In genomic region chr11:111623527-111624030, GRCh38 we compare ENCODE assay signal across 20 cellular contexts. TPM values are rescaled to one million over a fixed set of nuclear protein-coding genes. Genes with fewer than 3 reads are reported as not detected.
DNase-seq lines count a peak whose midpoint lies in the region; ATAC-seq, FAIRE-seq and TF ChIP-seq lines count a peak whose summit lies in the region.
"Had no signal": no experiment of that assay in that cellular context is flagged by ENCODE, and none has a peak within 500 bp of the region (broad histone marks: within the 10 kb centered on the region; RNA-seq: fewer than 3 reads in every experiment).

No MANE protein-coding gene starts in this region.

- in situ Hi-C loops in HepG2 (cut with HindIII; ENCODE audit: extremely low pct_ligation_motif_present, low pct_unique_long_range_greater_than_20kb) = no loop called here

- DNase-seq in GM12892 (ENCODE audit: insufficient read length) (no peak), Peyer's patch (peak in 2 of 3 donors; percentile 71 to 82), HepG2 (ENCODE audit: low spot score) (peak; percentile 86), tibial nerve (ENCODE audit: low spot score in 2 of 2) (no peak), midbrain (lab: John Stamatoyannopoulos, UW) (no peak), RPMI8226 (no peak), D341Med (ENCODE audit: low spot score) (no peak)
- DNase-seq: activated B cell treated with CpG ODN at 0.5 μM for 24 hours; activated CD8-positive, alpha-beta T cell treated with anti-CD3 and anti-CD28 coated beads, Interleukin-2, amount 10 ng/mL, durations not matched to agents 7 days and 5 days; activated naive CD8-positive, alpha-beta T cell treated with anti-CD3 and anti-CD28 coated beads, Interleukin-2, amount 50 U/mL, for 24 hours; activated T-cell treated with anti-CD3 and anti-CD28 coated beads, Interleukin-2, amount 50 U/mL, for 72 hours; DMS79 treated with DMSO at 0.1 percent for 48 hours; head of caudate nucleus; MG63; NCI-H2081 treated with DMSO at 0.1 percent for 48 hours; NCI-H510A; SHP77 treated with DMSO at 0.1 percent for 48 hours had no signal

- 39% methylated on average over 4 of the region's 4 CpGs for WGBS in HepG2 (ENCODE audit: low lambda C conversion rate)
- WGBS in tibial nerve, 2 donors = 95 to 99% methylated on average over 4 of the region's 4 CpGs

- no peak for TF ChIP-seq RAD21 in HepG2 (CRISPR knock-in tag; IDR thresholded peaks at IDR 0.05)

- no peaks in the 10 kb centered on the region for H4K20me1 ChIP-seq in HepG2 (ENCODE audit: insufficient read depth, low read length)

- no TSS peak for BruUV-seq in HepG2 (replicated peaks; lab: Mats Ljungman, UMichigan)

- no peak overlapping the region for H2AFZ ChIP-seq in HepG2 (ENCODE audit: low read length)
- H2AFZ ChIP-seq: GM23338 had no signal

- TF ChIP-seq EP300 in HepG2 (IDR thresholded peaks at IDR 0.05; ENCODE audit: low read depth in 2 of 2, low read length in 2 of 2) = 0 out of 4 replicates have a peak, but pooled peaks of 1 of the 2 experiments have one; percentile 15
- TF ChIP-seq EP300 in HepG2 (CRISPR knock-in tag; IDR thresholded peaks at IDR 0.05; ENCODE audit: borderline replicate concordance) = no peak
- TF ChIP-seq EP300 in tibial nerve (IDR thresholded peaks at IDR 0.05) = no peak

- H3K4me3 ChIP-seq in HEK293 (ENCODE audit: low read depth, low read length) = no peak overlapping the region
- no peak overlapping the region for H3K4me3 ChIP-seq in Peyer's patch
- H3K4me3 ChIP-seq in HepG2 (replicated peaks in 1 of 3; ENCODE audit: insufficient read depth in 1 of 3, low read depth in 2 of 3, low read length in 3 of 3) = no peak overlapping the region
- H3K4me3 ChIP-seq in tibial nerve = no peak overlapping the region
- H3K4me3 ChIP-seq: cardiac muscle cell, GM23338, MG63 had no signal

- intact Hi-C loops in HepG2 (cut with micrococcal nuclease; ENCODE audit: unreplicated experiment) = no loop called here

- CTCF ChIA-PET in HEK293 (lab: Yijun Ruan, JAX) (interaction anchor here (0.6 to 0.9 kb wide), 2 partner anchors 36 to 219 kb away, joined by 3 read pairs; no protein-coding TSS in a partner anchor), HepG2 (lab: Yijun Ruan, JAX; ENCODE audit: low intra/inter-chr PET ratio, low total read pairs) (no interaction called here)

- TF ChIP-seq CTCF in HEK293 (tag by site-specific recombination; IDR thresholded peaks at IDR 0.05) (no peak), Peyer's patch (IDR thresholded peaks at IDR 0.05) (no peak), HepG2 (CRISPR knock-in tag; IDR thresholded peaks at IDR 0.05) (no peak), tibial nerve (IDR thresholded peaks at IDR 0.05) (no peak)

- H3K9ac ChIP-seq in HepG2 (ENCODE audit: insufficient read depth, low read depth, low read length) = no peak overlapping the region

- H3K9me3 ChIP-seq in HEK293 (ENCODE audit: control insufficient read depth, insufficient read depth, low read depth, low read length) = no peaks in the 10 kb centered on the region
- H3K9me3 ChIP-seq in Peyer's patch = no peaks in the 10 kb centered on the region
- H3K9me3 ChIP-seq in HepG2 (ENCODE audit: low read length) = no peaks in the 10 kb centered on the region
- H3K9me3 ChIP-seq in tibial nerve = no peaks in the 10 kb centered on the region

- no peaks in the 10 kb centered on the region for H3K27me3 ChIP-seq in Peyer's patch
- H3K27me3 ChIP-seq in HepG2 (ENCODE audit: control insufficient read depth in 1 of 2, insufficient read depth in 2 of 2, low read length in 2 of 2) = no peaks in the 10 kb centered on the region
- H3K27me3 ChIP-seq in tibial nerve = no peaks in the 10 kb centered on the region
- H3K27me3 ChIP-seq: cardiac muscle cell, MG63 had no signal

- H3K79me2 ChIP-seq in HepG2 (ENCODE audit: insufficient read depth, low read length) = no peaks in the 10 kb centered on the region

- no peaks in the 10 kb centered on the region for H3K4me1 ChIP-seq in HEK293 (ENCODE audit: control insufficient read depth, insufficient read depth, low read length)
- peaks cover 0 to 6% (median 0%) of the 10 kb centered on the region in 4 donors for H3K4me1 ChIP-seq in Peyer's patch
- peaks cover 52% of the 10 kb centered on the region for H3K4me1 ChIP-seq in HepG2 (ENCODE audit: insufficient read depth, low read length)
- H3K4me1 ChIP-seq in tibial nerve = no peaks in the 10 kb centered on the region

- peaks cover 9 to 30% of the 10 kb centered on the region in 2 experiments; a peak in 2 of 3 replicates for H3K36me3 ChIP-seq in HEK293 (ENCODE audit: control insufficient read depth in 2 of 2, insufficient read depth in 1 of 2, low read length in 2 of 2)
- peaks cover 0 to 11% (median 0%) of the 10 kb centered on the region in 3 donors for H3K36me3 ChIP-seq in Peyer's patch
- H3K36me3 ChIP-seq in HepG2 (replicated peaks in 1 of 2; ENCODE audit: control insufficient read depth in 1 of 2, insufficient read depth in 2 of 2, low read length in 2 of 2) = peaks cover 0 to 11% of the 10 kb centered on the region in 2 experiments; a peak in 2 of 5 replicates
- H3K36me3 ChIP-seq in tibial nerve = peaks cover 2 to 49% (median 2%) of the 10 kb centered on the region in 3 donors

- H3K4me2 ChIP-seq in HepG2 (ENCODE audit: low read depth, low read length) = peak overlapping the region; percentile 40
- H3K4me2 ChIP-seq: GM23338 had no signal

- ATAC-seq in HepG2 = peak; percentile 97
- ATAC-seq: activated CD8-positive, alpha-beta T cell treated with anti-CD3 and anti-CD28 coated beads, Interleukin-2, amount 10 ng/mL, durations not matched to agents 7 days and 5 days; activated naive CD8-positive, alpha-beta T cell treated with anti-CD3 and anti-CD28 coated beads, Interleukin-2, amount 50 U/mL, for 24 hours; activated T-cell treated with anti-CD3 and anti-CD28 coated beads, Interleukin-2, amount 50 U/mL, for 72 hours; GM23338 had no signal

- peak; percentile 56 for FAIRE-seq in GM12892 (lab: Jason Lieb, UNC)
- FAIRE-seq in HepG2 (lab: Jason Lieb, UNC) = peak; percentile 82

- POLR2A ChIA-PET in HEK293 (lab: Yijun Ruan, JAX) = no interaction called here
- POLR2A ChIA-PET in HepG2 (lab: Yijun Ruan, JAX) = interaction anchor here (0.6 to 1.0 kb wide), 4 partner anchors 9 to 155 kb away, joined by 3 to 5 read pairs (median 4); no protein-coding TSS in a partner anchor

- H3K27ac ChIP-seq in HEK293 (ENCODE audit: extremely low read depth, low read depth, low read length) (no peak overlapping the region), Peyer's patch (peak overlapping the region in 2 of 4 donors; percentile 53 to 73), HepG2 (ENCODE audit: extremely low read length, insufficient read depth, low read length) (peak overlapping the region; percentile 38), tibial nerve (no peak overlapping the region)
- H3K27ac ChIP-seq: cardiac muscle cell had no signal

- no peak for TF ChIP-seq POLR2A in GM12892 (IDR thresholded peaks at IDR 0.05; ENCODE audit: low read depth, low read length)
- no peak for TF ChIP-seq POLR2A in Peyer's patch (IDR thresholded peaks at IDR 0.05)
- no peak for TF ChIP-seq POLR2A in HepG2 (IDR thresholded peaks at IDR 0.05; ENCODE audit: insufficient read depth in 1 of 2, low read depth in 2 of 2, low read length in 2 of 2)
- TF ChIP-seq POLR2A in tibial nerve (IDR thresholded peaks at IDR 0.05) = no peak

TF ChIP-seq in HEK293, 187 proteins besides CTCF, POLR2A, EP300 and RAD21:
- TF ChIP-seq SCRT2 (tag by site-specific recombination; IDR thresholded peaks at IDR 0.05) (peak; percentile 44; the same call in 1 of the 2 replicates), ZNF768 (tag by site-specific recombination; IDR thresholded peaks at IDR 0.05) (no peak)

TF ChIP-seq in HepG2, 621 proteins besides CTCF, POLR2A, EP300 and RAD21 (continues in another document):
- TF ChIP-seq GRHL1 (CRISPR knock-in tag; conservative IDR thresholded peaks at IDR 0.05) = no peak
- TF ChIP-seq ZNF451 (CRISPR knock-in tag; IDR thresholded peaks at IDR 0.05) = no peak
- peak; percentile 29; the same call in 1 of the 2 replicates for TF ChIP-seq FOSL2 (CRISPR knock-in tag; IDR thresholded peaks at IDR 0.05)

RNA-seq across cellular contexts. Expression of gene SIK2, which starts 21.3 kb away (rescaled TPM):
- 4.9 TPM for polyA plus RNA-seq in GM12892 (2012; ENCODE audit: missing spikeins)
- total RNA-seq in Peyer's patch = 10 to 100 TPM; 12.4 to 16.3 (median 14.4) TPM
- 8.1 and 11.0 TPM in 2 replicates for total RNA-seq in HepG2 (2016; rRNA removed; fragmentation: Illumina TruSeq; extraction: Trizol)
- 1.0 and 1.2 TPM in 2 replicates for total RNA-seq in HepG2 (2016; cell fraction: cytosol; rRNA removed; fragmentation: Illumina TruSeq; extraction: Trizol; ENCODE audit: low read depth)
- total RNA-seq in HepG2 (2016; cell fraction: insoluble cytoplasmic fraction; rRNA removed; fragmentation: Illumina TruSeq; extraction: Trizol) = 8.6 and 10.1 TPM in 2 replicates
- total RNA-seq in HepG2 (2016; cell fraction: membrane; rRNA removed; fragmentation: Illumina TruSeq; extraction: Trizol) = 4.9 TPM in 2 replicates
- total RNA-seq in HepG2 (2016; cell fraction: nucleus; rRNA removed; fragmentation: Illumina TruSeq; extraction: Trizol) = 7.5 and 8.5 TPM in 2 replicates
- 11.5 and 15.4 TPM in 2 replicates for polyA plus RNA-seq in HepG2 (2011; rRNA removed)
- polyA plus RNA-seq in HepG2 (2011; cell fraction: cytosol; rRNA removed) = 7.5 and 8.1 TPM in 2 replicates
- polyA plus RNA-seq in HepG2 (2011; cell fraction: nucleus; rRNA removed) = 6.6 and 9.5 TPM in 2 replicates
- 7.1 and 8.4 TPM in 2 replicates for polyA plus RNA-seq in HepG2 (2012)
- 0.48 and 0.64 TPM in 2 replicates for polyA plus RNA-seq in HepG2 (2016; cell fraction: cytosol; fragmentation: Illumina TruSeq; extraction: Trizol; ENCODE audit: low read depth)
- 7.0 and 8.4 TPM in 2 replicates for polyA plus RNA-seq in HepG2 (2016; cell fraction: insoluble cytoplasmic fraction; fragmentation: Illumina TruSeq; extraction: Trizol; ENCODE audit: low read depth)
- polyA plus RNA-seq in HepG2 (2016; cell fraction: membrane; fragmentation: Illumina TruSeq; extraction: Trizol; ENCODE audit: low read depth) = 1.7 and 2.0 TPM in 2 replicates
- 7.7 and 13.1 TPM in 2 replicates for polyA plus RNA-seq in HepG2 (2016; cell fraction: nucleus; fragmentation: Illumina TruSeq; extraction: Trizol; ENCODE audit: insufficient read depth, low read depth)
- 21.7 and 23.9 TPM in 2 replicates for polyA minus RNA-seq in HepG2 (2011; rRNA and poly(A)+ RNA removed; ENCODE audit: low replicate concordance)
- polyA minus RNA-seq in HepG2 (2011; cell fraction: cytosol; rRNA and poly(A)+ RNA removed) = 8.0 and 8.5 TPM in 2 replicates
- 10.3 and 10.8 TPM in 2 replicates for polyA minus RNA-seq in HepG2 (2011; cell fraction: nucleus; rRNA and poly(A)+ RNA removed)
- total RNA-seq in tibial nerve = 10 to 100 TPM; 19.7 to 27.6 (median 24.1) TPM

Comparison
In these comparisons a context has a peak if more than half of its experiments do, and no peak if none do; other contexts are left out.
1. DNase-seq: peak in Peyer's patch (2 of 3) and HepG2 (single experiment); none in GM12892 (single experiment), tibial nerve (0 of 2), midbrain (single experiment), RPMI8226 (single experiment) and D341Med (single experiment).